ENCODE assay signal across 3 cellular contexts in genomic region chr14:20595726-20596125, GRCh38. TPM values are rescaled to one million over a fixed set of nuclear protein-coding genes. Genes with fewer than 3 reads are reported as not detected.
"Had no signal": no experiment of that assay in that cellular context is flagged by ENCODE, and none has a peak within 500 bp of the region (broad histone marks: within the 10 kb centered on the region; RNA-seq: fewer than 3 reads in every experiment).

No MANE protein-coding gene starts in this region.

RNA-seq across cellular contexts. Expression of gene RNASE12, which starts 4.5 kb away (rescaled TPM):
- total RNA-seq: H9, HT-29 had no signal
- polyA plus RNA-seq: IgD-negative memory B cell had no signal

RNA-seq across cellular contexts. Expression of gene RNASE11, which starts 7.9 kb away (rescaled TPM):
- total RNA-seq: H9, HT-29 had no signal
- polyA plus RNA-seq: IgD-negative memory B cell had no signal

RNA-seq across cellular contexts. Expression of gene RNASE9, which starts 34.9 kb away (rescaled TPM):
- total RNA-seq: H9, HT-29 had no signal
- polyA plus RNA-seq: IgD-negative memory B cell had no signal

RNA-seq across cellular contexts. Expression of gene OR6S1, which starts 45.8 kb away (rescaled TPM):
- total RNA-seq: H9, HT-29 had no signal
- polyA plus RNA-seq: IgD-negative memory B cell had no signal
